8 cellular contexts compared by ENCODE assay signal in the genomic region with DNA sequence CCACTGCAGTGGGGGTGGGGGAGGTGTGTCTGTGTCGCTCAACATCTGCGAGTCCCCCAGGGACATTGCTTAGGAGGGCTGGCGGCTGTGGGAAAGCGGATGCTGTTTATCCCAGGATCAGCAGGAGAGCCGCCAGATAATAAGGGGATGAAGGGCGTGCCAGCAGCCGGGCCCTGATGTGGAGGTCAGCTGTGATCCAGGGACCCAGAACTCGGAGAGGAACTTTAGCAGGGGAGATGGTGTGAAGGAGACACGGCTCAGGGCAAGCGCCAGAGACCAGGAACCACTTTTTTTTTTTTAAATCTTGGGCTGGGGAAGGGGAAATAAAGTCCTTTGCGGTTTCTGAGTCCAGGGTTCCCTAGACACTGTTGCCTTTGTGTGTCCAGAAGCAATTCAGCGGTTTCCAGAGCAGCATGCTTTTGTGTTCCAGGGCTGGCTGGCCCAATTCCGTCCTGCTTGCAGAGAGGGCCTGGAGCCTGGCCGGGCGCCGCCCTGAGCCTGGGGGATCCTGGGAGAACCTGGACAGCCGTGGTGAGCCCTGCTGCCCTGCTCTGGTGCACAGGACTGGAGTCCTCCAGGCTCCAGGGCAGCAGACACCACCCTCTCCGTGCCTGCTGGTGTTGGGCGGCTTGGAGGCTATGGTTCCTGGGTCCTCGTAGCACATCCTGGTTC. TPM values are rescaled to one million over a fixed set of nuclear protein-coding genes. Genes with fewer than 3 reads are reported as not detected.
DNase-seq lines count a peak whose midpoint lies in the region; FAIRE-seq and TF ChIP-seq lines count a peak whose summit lies in the region.

A gene with protein sequence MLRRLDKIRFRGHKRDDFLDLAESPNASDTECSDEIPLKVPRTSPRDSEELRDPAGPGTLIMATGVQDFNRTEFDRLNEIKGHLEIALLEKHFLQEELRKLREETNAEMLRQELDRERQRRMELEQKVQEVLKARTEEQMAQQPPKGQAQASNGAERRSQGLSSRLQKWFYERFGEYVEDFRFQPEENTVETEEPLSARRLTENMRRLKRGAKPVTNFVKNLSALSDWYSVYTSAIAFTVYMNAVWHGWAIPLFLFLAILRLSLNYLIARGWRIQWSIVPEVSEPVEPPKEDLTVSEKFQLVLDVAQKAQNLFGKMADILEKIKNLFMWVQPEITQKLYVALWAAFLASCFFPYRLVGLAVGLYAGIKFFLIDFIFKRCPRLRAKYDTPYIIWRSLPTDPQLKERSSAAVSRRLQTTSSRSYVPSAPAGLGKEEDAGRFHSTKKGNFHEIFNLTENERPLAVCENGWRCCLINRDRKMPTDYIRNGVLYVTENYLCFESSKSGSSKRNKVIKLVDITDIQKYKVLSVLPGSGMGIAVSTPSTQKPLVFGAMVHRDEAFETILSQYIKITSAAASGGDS (plus strand): TSS at position 557 of the 672 bp plus-strand sequence. CDS start 6,414 bp downstream, outside the sequence.

- peak within 1 kb of the TSS; percentile 92 for H3K18ac ChIP-seq in neuronal stem cell (ENCODE audit: low read length)

- no peaks in the 10 kb centered on the region; the same call in 1 of the 2 replicates for H4K20me1 ChIP-seq in OCI-LY7 (ENCODE audit: insufficient read depth, low read length)

- peak within 1 kb of the TSS; percentile 82 for H3K14ac ChIP-seq in neuronal stem cell (ENCODE audit: low read length)

- H2BK15ac ChIP-seq in neuronal stem cell (ENCODE audit: low read length), result peak within 1 kb of the TSS; percentile 93

- TF ChIP-seq CTCF in D721Med (IDR thresholded peaks at IDR 0.05; ENCODE audit: insufficient read depth, missing control alignments) (no peak), OCI-LY7 (conservative IDR thresholded peaks at IDR 0.05; ENCODE audit: low read length) (no peak), epithelial cell of proximal tubule (conservative IDR thresholded peaks at IDR 0.05; ENCODE audit: low read depth, low read length) (no peak)

- peaks cover 6% of the 10 kb centered on the region; the same call in 1 of the 2 replicates for H3K79me2 ChIP-seq in OCI-LY7 (ENCODE audit: insufficient read depth, low read depth, low read length)

- H3K9ac ChIP-seq in neuronal stem cell (ENCODE audit: low read depth, low read length, poor library complexity), result peak within 1 kb of the TSS; percentile 74

- H3K4ac ChIP-seq in neuronal stem cell (ENCODE audit: low read length), result no peak within 1 kb of the TSS

- peak within 1 kb of the TSS; percentile 48 for H4K8ac ChIP-seq in neuronal stem cell (ENCODE audit: low read depth, low read length)

- no TSS peak for BruUV-seq in OCI-LY7 (replicated peaks; lab: Mats Ljungman, UMichigan)

- H2AFZ ChIP-seq in OCI-LY7 (ENCODE audit: low read length), result no peak within 1 kb of the TSS
- H2AFZ ChIP-seq in neuronal stem cell (ENCODE audit: low read length), result no peak within 1 kb of the TSS

- peak within 1 kb of the TSS; percentile 87 for H2BK120ac ChIP-seq in neuronal stem cell (ENCODE audit: low read depth, low read length)

- H3K4me3 ChIP-seq in OCI-LY7 (ENCODE audit: low read depth, low read length, poor library complexity, severe bottlenecking) (no peak within 1 kb of the TSS), epithelial cell of proximal tubule (ENCODE audit: low read depth, low read length) (no peak within 1 kb of the TSS), neuronal stem cell (ENCODE audit: low read length in 2 of 2) (peak within 1 kb of the TSS in 1 of 2 donors; percentile 39)

- H3K9me2 ChIP-seq in OCI-LY7 (ENCODE audit: insufficient read depth, low read length), result no peaks in the 10 kb centered on the region

- H3K27me3 ChIP-seq in neuronal stem cell (ENCODE audit: control insufficient read depth in 3 of 3, insufficient read depth in 3 of 3, low read depth in 1 of 3, low read length in 3 of 3), result no peaks in the 10 kb centered on the region

- peak; percentile 57 for DNase-seq in D721Med (ENCODE audit: insufficient read length, low spot score)
- no peak for DNase-seq in OCI-LY7 (ENCODE audit: low spot score)
- no peak for DNase-seq in epithelial cell of proximal tubule (ENCODE audit: low read depth)
- DNase-seq in neuronal stem cell (ENCODE audit: low spot score), result no peak
- no peak for DNase-seq in SHP77 (lab: John Stamatoyannopoulos, UW)
- DNase-seq in DMS53 treated with DMSO at 0.1 percent for 48 hours (lab: John Stamatoyannopoulos, UW; ENCODE audit: unreplicated experiment), result no peak
- no peak for DNase-seq in LoVo (ENCODE audit: low spot score)
- DNase-seq in COR-L47 (lab: John Stamatoyannopoulos, UW), result no peak

- peak within 1 kb of the TSS; percentile 26 for H3K23ac ChIP-seq in neuronal stem cell (ENCODE audit: low read depth, low read length, poor library complexity)

- peak within 1 kb of the TSS; percentile 82 for H2BK5ac ChIP-seq in neuronal stem cell (ENCODE audit: low read length)

- H3K36me3 ChIP-seq in OCI-LY7 (ENCODE audit: insufficient read depth, low read length) (no peaks in the 10 kb centered on the region), neuronal stem cell (replicated peaks in 1 of 2; ENCODE audit: control insufficient read depth in 2 of 2, insufficient read depth in 2 of 2, low read length in 2 of 2) (no peaks in the 10 kb centered on the region)

- WGBS in neuronal stem cell (ENCODE audit: extremely low coverage in 2 of 2, insufficient read length in 2 of 2, insufficient replicate concordance in 1 of 2), 2 donors, result no CpG with 5 or more reads among the region's 20 CpGs

- H2AK5ac ChIP-seq in neuronal stem cell (ENCODE audit: low read depth, low read length), result peak within 1 kb of the TSS; percentile 96

- peaks cover 3% of the 10 kb centered on the region for H3K79me1 ChIP-seq in neuronal stem cell (ENCODE audit: low read depth, low read length)

- H3K27ac ChIP-seq in OCI-LY7 (ENCODE audit: low read depth, low read length, poor library complexity, severe bottlenecking) (no peak within 1 kb of the TSS), neuronal stem cell (replicated peaks; ENCODE audit: low read length) (peak within 1 kb of the TSS; percentile 57)

- intact Hi-C loops in OCI-LY7 (cut with micrococcal nuclease; ENCODE audit: unreplicated experiment), result no loop called here

- POLR2A ChIA-PET in OCI-LY7 (lab: Charles Lee), result no interaction called here

- no peaks in the 10 kb centered on the region for H3K9me3 ChIP-seq in OCI-LY7 (ENCODE audit: low read length)
- no peaks in the 10 kb centered on the region for H3K9me3 ChIP-seq in neuronal stem cell (replicated peaks in 1 of 2; ENCODE audit: control insufficient read depth in 2 of 2, insufficient read depth in 1 of 2, low read depth in 1 of 2, low read length in 2 of 2)

- peak within 1 kb of the TSS; percentile 91 for H2BK12ac ChIP-seq in neuronal stem cell (ENCODE audit: low read length)

- H3K4me1 ChIP-seq in OCI-LY7 (ENCODE audit: insufficient read depth, low read length, poor library complexity, severe bottlenecking) (peaks cover 6% of the 10 kb centered on the region), neuronal stem cell (ENCODE audit: control insufficient read depth in 2 of 2, insufficient read depth in 1 of 2, low read depth in 1 of 2, low read length in 2 of 2) (peaks cover 14 to 15% of the 10 kb centered on the region in 2 donors)

- H4K91ac ChIP-seq in neuronal stem cell (ENCODE audit: low read depth, low read length, poor library complexity), result no peak within 1 kb of the TSS

- FAIRE-seq in D721Med (lab: Jason Lieb, UNC), result no peak

- H3K4me2 ChIP-seq in OCI-LY7 (ENCODE audit: low read length) (no peak within 1 kb of the TSS), neuronal stem cell (ENCODE audit: insufficient read depth, low read length, poor library complexity, severe bottlenecking) (no peak within 1 kb of the TSS)

- CTCF ChIA-PET in OCI-LY7 (lab: Charles Lee; ENCODE audit: unreplicated experiment), result no interaction called here

RNA-seq across cellular contexts. Expression of the gene that starts here (rescaled TPM):
- total RNA-seq in OCI-LY7 (2014; rRNA removed; shearing (Covaris generic)), result 40.7 and 52.4 TPM in 2 replicates
- total RNA-seq in OCI-LY7 (2022), result 32.8 and 46.9 TPM in 2 replicates
- 30.2 and 36.8 TPM in 2 replicates for total RNA-seq in epithelial cell of proximal tubule
- 13.1 TPM for polyA plus RNA-seq in neuronal stem cell (2013, experiment 1 of 2)
- 11.3 TPM for polyA plus RNA-seq in neuronal stem cell (2013, experiment 2 of 2)
